Comparison of ENCODE assay signal across 1 cellular context in the genomic region with DNA sequence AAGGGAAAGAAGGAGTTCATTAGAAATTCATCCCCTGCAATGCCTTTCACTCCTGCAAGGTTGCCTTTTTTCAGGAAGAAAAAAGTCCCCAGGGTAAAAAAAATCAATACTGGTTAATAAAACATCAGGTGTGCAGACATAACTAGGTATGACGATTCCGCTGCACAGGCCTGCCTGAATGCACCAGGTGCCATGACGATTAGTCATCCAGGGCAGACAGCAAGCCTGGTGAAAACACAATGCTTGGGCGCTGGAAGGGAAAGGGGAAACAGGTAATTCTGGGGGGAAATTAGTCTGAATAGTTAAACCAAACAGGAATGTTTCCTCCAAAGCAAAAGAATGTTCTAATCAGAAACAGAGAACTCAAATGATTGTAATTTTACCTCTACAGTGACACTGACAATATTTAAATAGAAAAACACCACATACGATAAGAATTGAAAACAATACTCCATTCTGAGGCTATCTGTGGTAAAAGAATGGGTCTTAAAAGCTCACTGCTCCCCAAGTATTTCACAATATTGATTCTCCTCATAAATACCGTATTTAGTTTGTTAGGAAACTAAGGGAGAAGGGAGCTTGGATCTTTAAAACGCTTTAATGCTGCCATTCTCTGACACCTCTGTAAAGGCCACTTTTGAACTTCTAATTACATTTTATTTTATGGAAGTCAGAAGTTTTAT.
TF ChIP-seq lines count a peak whose summit lies in the region.

No MANE protein-coding gene starts in this region.

TF ChIP-seq in A549, 52 proteins besides CTCF, POLR2A, EP300 and RAD21:
- TF ChIP-seq, protein P1, sequence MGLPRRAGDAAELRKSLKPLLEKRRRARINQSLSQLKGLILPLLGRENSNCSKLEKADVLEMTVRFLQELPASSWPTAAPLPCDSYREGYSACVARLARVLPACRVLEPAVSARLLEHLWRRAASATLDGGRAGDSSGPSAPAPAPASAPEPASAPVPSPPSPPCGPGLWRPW (IDR thresholded peaks at IDR 0.05), result no peak
- TF ChIP-seq PHF8 (IDR thresholded peaks at IDR 0.05; ENCODE audit: borderline replicate concordance, low read depth) (no peak), CEBPB (IDR thresholded peaks at IDR 0.05) (no peak), CHD4 (IDR thresholded peaks at IDR 0.05; ENCODE audit: borderline replicate concordance) (no peak), CBX8 (IDR thresholded peaks at IDR 0.05) (no peak), MAFK (IDR thresholded peaks at IDR 0.05; ENCODE audit: partially characterized antibody) (no peak), POLR2AphosphoS2 (conservative IDR thresholded peaks at IDR 0.05; ENCODE audit: low read length) (no peak), HOXA7 (CRISPR knock-in tag; IDR thresholded peaks at IDR 0.05) (no peak), KDM5A (IDR thresholded peaks at IDR 0.05) (no peak), HOXB5 (CRISPR knock-in tag; IDR thresholded peaks at IDR 0.05) (no peak), MAZ (IDR thresholded peaks at IDR 0.05; ENCODE audit: borderline replicate concordance, low read depth, low read length) (no peak), TP53 (CRISPR knock-in tag; IDR thresholded peaks at IDR 0.05) (no peak), MYC (IDR thresholded peaks at IDR 0.05; ENCODE audit: borderline replicate concordance, low read length) (no peak), FOSB (CRISPR knock-in tag; IDR thresholded peaks at IDR 0.05) (no peak), KDM1A (IDR thresholded peaks at IDR 0.05; ENCODE audit: low read depth) (no peak)
- TF ChIP-seq, protein P2, sequence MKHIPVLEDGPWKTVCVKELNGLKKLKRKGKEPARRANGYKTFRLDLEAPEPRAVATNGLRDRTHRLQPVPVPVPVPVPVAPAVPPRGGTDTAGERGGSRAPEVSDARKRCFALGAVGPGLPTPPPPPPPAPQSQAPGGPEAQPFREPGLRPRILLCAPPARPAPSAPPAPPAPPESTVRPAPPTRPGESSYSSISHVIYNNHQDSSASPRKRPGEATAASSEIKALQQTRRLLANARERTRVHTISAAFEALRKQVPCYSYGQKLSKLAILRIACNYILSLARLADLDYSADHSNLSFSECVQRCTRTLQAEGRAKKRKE (CRISPR knock-in tag; IDR thresholded peaks at IDR 0.05; ENCODE audit: low read depth), result no peak
- TF ChIP-seq, protein P3, sequence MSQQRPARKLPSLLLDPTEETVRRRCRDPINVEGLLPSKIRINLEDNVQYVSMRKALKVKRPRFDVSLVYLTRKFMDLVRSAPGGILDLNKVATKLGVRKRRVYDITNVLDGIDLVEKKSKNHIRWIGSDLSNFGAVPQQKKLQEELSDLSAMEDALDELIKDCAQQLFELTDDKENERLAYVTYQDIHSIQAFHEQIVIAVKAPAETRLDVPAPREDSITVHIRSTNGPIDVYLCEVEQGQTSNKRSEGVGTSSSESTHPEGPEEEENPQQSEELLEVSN (IDR thresholded peaks at IDR 0.05; ENCODE audit: borderline replicate concordance, low read depth), result no peak
TF ChIP-seq in A549: peak in this region for 0.
